Comparison of ENCODE assay signal across 19 cellular contexts in the genomic region with DNA sequence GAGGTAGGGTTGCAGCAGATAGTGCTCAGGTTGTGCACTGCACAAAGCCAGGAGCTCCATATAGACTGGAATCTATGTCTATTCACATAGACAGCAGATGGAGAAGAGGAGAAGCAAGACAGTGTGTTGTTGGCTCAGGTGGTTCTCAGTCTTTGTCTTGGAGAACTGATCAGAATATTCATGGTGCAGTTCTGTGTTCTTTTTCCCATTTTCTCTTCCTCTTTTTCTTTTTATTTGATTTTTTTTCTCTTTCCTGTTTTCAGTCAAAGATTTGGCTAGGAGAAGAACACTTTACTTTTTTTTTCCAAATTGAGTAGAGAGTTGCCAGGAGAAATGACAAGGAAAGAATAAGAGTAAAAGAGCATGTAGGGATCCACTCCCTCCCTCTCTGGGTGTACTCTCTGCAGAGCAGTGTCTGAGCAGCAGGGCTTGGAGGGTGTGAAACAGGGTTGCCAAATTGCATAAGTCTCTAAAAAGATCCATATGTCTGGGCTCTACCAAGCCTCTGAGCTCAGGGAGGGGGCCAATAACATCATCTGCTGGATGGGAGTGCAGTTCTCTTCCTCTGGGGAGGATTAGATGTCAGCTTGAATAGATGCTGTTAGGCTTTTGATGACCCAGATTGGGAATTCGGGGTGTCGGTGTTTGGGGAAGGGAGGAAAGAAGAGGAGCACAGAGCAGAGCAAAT. TPM values are rescaled to one million over a fixed set of nuclear protein-coding genes. Genes with fewer than 3 reads are reported as not detected.
A peak's percentile ranks its signal among the peaks of the same experiment; 100 is the strongest.
DNase-seq lines count a peak whose midpoint lies in the region; ATAC-seq and TF ChIP-seq lines count a peak whose summit lies in the region.
"Had no signal": no experiment of that assay in that cellular context is flagged by ENCODE, and none has a peak within 500 bp of the region (broad histone marks: within the 10 kb centered on the region; RNA-seq: fewer than 3 reads in every experiment).

No MANE protein-coding gene starts in this region.

- TF ChIP-seq CTCF in NB4 (IDR thresholded peaks at IDR 0.05; ENCODE audit: low read depth, low read length): no peak

- H3K36me3 ChIP-seq in subcutaneous abdominal adipose tissue (ENCODE audit: control insufficient read depth in 5 of 5, insufficient read depth in 5 of 5, low read length in 5 of 5): no peaks in the 10 kb centered on the region
- H3K36me3 ChIP-seq: HAP-1, right lobe of liver had no signal

- DNase-seq in NB4 (ENCODE audit: low read depth): peak; percentile 23
- peak; percentile 51 for DNase-seq in cerebellar cortex (ENCODE audit: low spot score)
- peak; percentile 39 for DNase-seq in left ventricle myocardium superior
- no peak for DNase-seq in ureter (ENCODE audit: low spot score)
- DNase-seq in stimulated activated naive CD4-positive, alpha-beta T cell treated with Interleukin-2 at 50 U/mL for 16 hours (lab: John Stamatoyannopoulos, UW): no peak
- DNase-seq in activated T-cell treated with anti-CD3 and anti-CD28 coated beads, Interleukin-2, amount 50 U/mL, for 48 hours: no peak
- DNase-seq: activated CD4-positive, alpha-beta T cell treated with anti-CD3 and anti-CD28 coated beads for 48 hours; amniotic stem cell; Caco-2; cortex of kidney; kidney glomerular epithelial cell; naive B cell; right lobe of liver; T-cell had no signal

- TF ChIP-seq POLR2A in NB4 (IDR thresholded peaks at IDR 0.05; ENCODE audit: extremely low read depth, insufficient read length): no peak

- H3K9me3 ChIP-seq in subcutaneous abdominal adipose tissue (ENCODE audit: control insufficient read depth in 5 of 5, low read length in 5 of 5): no peaks in the 10 kb centered on the region
- H3K9me3 ChIP-seq: Caco-2, HAP-1, right lobe of liver had no signal

- intact Hi-C loops in left ventricle myocardium superior (cut with micrococcal nuclease): no loop called here

- no peak overlapping the region for H3K9ac ChIP-seq in subcutaneous abdominal adipose tissue (ENCODE audit: low read length in 5 of 5)

- H3K27ac ChIP-seq in subcutaneous abdominal adipose tissue (ENCODE audit: low read depth, low read length): peak overlapping the region; percentile 65
- H3K27ac ChIP-seq: right lobe of liver had no signal

- H3K4me1 ChIP-seq in subcutaneous abdominal adipose tissue (ENCODE audit: control insufficient read depth in 5 of 5, insufficient read depth in 5 of 5, low read length in 5 of 5): peaks cover 21 to 76% (median 64%) of the 10 kb centered on the region in 5 donors
- H3K4me1 ChIP-seq: HAP-1, right lobe of liver had no signal

- ATAC-seq in left ventricle myocardium superior (peak; percentile 80), HG03520 (IDR thresholded peaks at IDR 0.05; ENCODE audit: unreplicated experiment) (no peak)
- ATAC-seq: right lobe of liver, T-cell had no signal

- H3K27me3 ChIP-seq in subcutaneous abdominal adipose tissue (ENCODE audit: control insufficient read depth in 5 of 5, insufficient read depth in 4 of 5, low read length in 5 of 5): peaks cover 0 to 2% (median 0%) of the 10 kb centered on the region in 5 donors
- H3K27me3 ChIP-seq: right lobe of liver had no signal

- H3K4me3 ChIP-seq in NB4 (ENCODE audit: low read depth, low read length) (no peak overlapping the region), subcutaneous abdominal adipose tissue (ENCODE audit: low read depth in 1 of 5, low read length in 5 of 5) (no peak overlapping the region)
- H3K4me3 ChIP-seq: HAP-1, right lobe of liver had no signal

RNA-seq across cellular contexts. Expression of a gene that starts 8.7 kb away (rescaled TPM):
- total RNA-seq in left ventricle myocardium superior (72.1 TPM), ureter (40.9 TPM)
- total RNA-seq: activated T-helper 1 cell treated with anti-CD3 and anti-CD28 coated beads, Interleukin-12 subunit alpha, Interleukin-12 subunit beta, Interleukin-2, Interleukin-4 antibody, amounts not matched to agents 30 ng/mL and 10 ng/mL and 1 ng/mL, durations not matched to agents 14 hours and 24 hours and 36 hours; Caco-2; OCI-LY7 had no signal

Comparison
In these comparisons a context has a peak if more than half of its experiments do, and no peak if none do; other contexts are left out.
1. DNase-seq: peak in NB4 (single experiment), cerebellar cortex (single experiment) and left ventricle myocardium superior (single experiment); none in ureter (single experiment), stimulated activated naive CD4-positive, alpha-beta T cell treated with Interleukin-2 at 50 U/mL for 16 hours (single experiment) and activated T-cell treated with anti-CD3 and anti-CD28 coated beads, Interleukin-2, amount 50 U/mL, for 48 hours (0 of 2).